ENCODE assay signal across 15 cellular contexts in the genomic region with DNA sequence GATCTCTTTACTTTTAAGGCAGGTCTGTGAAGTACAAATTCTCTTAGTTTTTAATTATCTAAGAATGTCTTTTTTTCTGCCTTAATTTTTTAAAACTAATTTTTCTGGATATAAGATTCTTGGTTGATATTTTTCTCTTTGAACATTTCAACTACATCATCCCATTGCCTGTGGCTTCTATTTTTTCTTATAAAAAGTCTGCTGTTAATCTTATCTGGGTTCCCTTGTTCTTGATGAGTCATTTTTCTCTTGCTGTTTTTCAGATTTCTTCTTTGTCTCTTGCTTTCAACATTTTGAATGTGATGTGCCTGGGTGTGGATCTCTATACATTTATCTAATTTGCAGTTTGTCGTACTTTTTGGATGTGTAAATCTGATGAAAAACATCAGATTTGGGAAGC.
DNase-seq lines count a peak whose midpoint lies in the region; ATAC-seq and TF ChIP-seq lines count a peak whose summit lies in the region.
"Had no signal": no experiment of that assay in that cellular context is flagged by ENCODE, and none has a peak within 500 bp of the region (broad histone marks: within the 10 kb centered on the region; RNA-seq: fewer than 3 reads in every experiment).

No MANE protein-coding gene starts in this region.

- no peaks in the 10 kb centered on the region for H3K9me3 ChIP-seq in HEK293 (ENCODE audit: control insufficient read depth, insufficient read depth, low read depth, low read length)
- H3K9me3 ChIP-seq: HAP-1 had no signal

- CTCF ChIA-PET in HEK293 (lab: Yijun Ruan, JAX): interaction anchor here (0.5 to 0.6 kb wide), 2 partner anchors 16 to 754 kb away, joined by 3 to 4 read pairs; no protein-coding TSS in a partner anchor
- CTCF ChIA-PET in WTC11 (lab: Charles Lee): no interaction called here

- H3K27ac ChIP-seq in HEK293 (ENCODE audit: extremely low read depth, low read depth, low read length): no peak overlapping the region
- H3K27ac ChIP-seq: 22Rv1, BLaER1, GM23248 had no signal

- H3K4me1 ChIP-seq in HEK293 (ENCODE audit: control insufficient read depth, insufficient read depth, low read length): no peaks in the 10 kb centered on the region
- H3K4me1 ChIP-seq: HAP-1 had no signal

- TF ChIP-seq CTCF in HEK293 (tag by site-specific recombination; IDR thresholded peaks at IDR 0.05) (no peak), WTC11 (IDR thresholded peaks at IDR 0.05) (no peak)

- peak; percentile 7 for DNase-seq in DMS53 (lab: John Stamatoyannopoulos, UW)
- DNase-seq in DMS53 treated with DMSO at 0.1 percent for 48 hours (lab: John Stamatoyannopoulos, UW; ENCODE audit: unreplicated experiment): no peak
- DNase-seq in NCI-H2171 treated with DMSO at 0.1 percent for 48 hours (lab: John Stamatoyannopoulos, UW): peak; percentile 6
- DNase-seq in NCI-H2171 (lab: John Stamatoyannopoulos, UW): no peak
- DNase-seq in WTC11 (ENCODE audit: low spot score): no peak
- DNase-seq in stimulated activated effector memory CD8-positive, alpha-beta T cell treated with anti-CD3 and anti-CD28 coated beads, Interleukin-12 subunit alpha, Interleukin-12 subunit beta, amount 100 ng/mL, for 72 hours (ENCODE audit: low spot score in 2 of 2): no peak
- DNase-seq: CD4-positive, alpha-beta memory T cell; GM23248 had no signal

- H3K4me3 Mint-ChIP-seq in WTC11: no peak overlapping the region
- no peak overlapping the region for H3K4me3 Mint-ChIP-seq in stimulated activated effector memory CD8-positive, alpha-beta T cell treated with anti-CD3 and anti-CD28 coated beads, Interleukin-12 subunit alpha, Interleukin-12 subunit beta, amount 100 ng/mL, for 72 hours
- H3K4me3 Mint-ChIP-seq: CD14-positive monocyte; CD4-positive, alpha-beta memory T cell had no signal

- H3K27ac Mint-ChIP-seq in WTC11: no peak overlapping the region
- no peak overlapping the region for H3K27ac Mint-ChIP-seq in stimulated activated effector memory CD8-positive, alpha-beta T cell treated with anti-CD3 and anti-CD28 coated beads, Interleukin-12 subunit alpha, Interleukin-12 subunit beta, amount 100 ng/mL, for 72 hours
- H3K27ac Mint-ChIP-seq: CD14-positive monocyte; CD4-positive, alpha-beta memory T cell; IgD-negative memory B cell had no signal

- H3K9me3 Mint-ChIP-seq in WTC11: peaks cover 46% of the 10 kb centered on the region
- H3K9me3 Mint-ChIP-seq in stimulated activated effector memory CD8-positive, alpha-beta T cell treated with anti-CD3 and anti-CD28 coated beads, Interleukin-12 subunit alpha, Interleukin-12 subunit beta, amount 100 ng/mL, for 72 hours: peaks cover 20% of the 10 kb centered on the region

- ATAC-seq in WTC11: no peak
- ATAC-seq in HG03108 (IDR thresholded peaks at IDR 0.05; ENCODE audit: unreplicated experiment): no peak
- ATAC-seq in stimulated activated effector memory CD8-positive, alpha-beta T cell treated with anti-CD3 and anti-CD28 coated beads, Interleukin-12 subunit alpha, Interleukin-12 subunit beta, amount 100 ng/mL, for 72 hours: no peak

- H3K27me3 Mint-ChIP-seq in WTC11 (ENCODE audit: low read depth): no peaks in the 10 kb centered on the region; the same call in 1 of the 2 replicates
- H3K27me3 Mint-ChIP-seq: CD4-positive, alpha-beta memory T cell; IgD-negative memory B cell had no signal

- H3K36me3 ChIP-seq in HEK293 (ENCODE audit: control insufficient read depth in 2 of 2, insufficient read depth in 1 of 2, low read length in 2 of 2): no peaks in the 10 kb centered on the region
- H3K36me3 ChIP-seq: BLaER1, HAP-1 had no signal

- H3K4me1 Mint-ChIP-seq in WTC11: no peaks in the 10 kb centered on the region
- H3K4me1 Mint-ChIP-seq in stimulated activated effector memory CD8-positive, alpha-beta T cell treated with anti-CD3 and anti-CD28 coated beads, Interleukin-12 subunit alpha, Interleukin-12 subunit beta, amount 100 ng/mL, for 72 hours: no peaks in the 10 kb centered on the region
- H3K4me1 Mint-ChIP-seq: CD14-positive monocyte; CD4-positive, alpha-beta memory T cell; IgD-negative memory B cell had no signal

- POLR2A ChIA-PET in HEK293 (lab: Yijun Ruan, JAX) (no interaction called here), WTC11 (lab: Charles Lee) (no interaction called here)

- peaks cover 32% of the 10 kb centered on the region for H3K36me3 Mint-ChIP-seq in WTC11
- no peaks in the 10 kb centered on the region for H3K36me3 Mint-ChIP-seq in stimulated activated effector memory CD8-positive, alpha-beta T cell treated with anti-CD3 and anti-CD28 coated beads, Interleukin-12 subunit alpha, Interleukin-12 subunit beta, amount 100 ng/mL, for 72 hours
- H3K36me3 Mint-ChIP-seq: CD14-positive monocyte; CD4-positive, alpha-beta memory T cell; IgD-negative memory B cell had no signal

- no peak overlapping the region for H3K4me3 ChIP-seq in HEK293 (ENCODE audit: low read depth, low read length)
- H3K4me3 ChIP-seq: BLaER1, GM23248, HAP-1 had no signal

TF ChIP-seq in HEK293, 187 proteins besides CTCF, POLR2A, EP300 and RAD21:
- TF ChIP-seq SALL2 (tag by site-specific recombination; IDR thresholded peaks at IDR 0.05; ENCODE audit: borderline replicate concordance) (no peak), SETDB1 (IDR thresholded peaks at IDR 0.05; ENCODE audit: insufficient read length, low read length) (peak; percentile 71), TRIM28 (IDR thresholded peaks at IDR 0.05; ENCODE audit: borderline replicate concordance, low read length) (0 out of 2 replicates have a peak, but pooled peaks have one; percentile 53)
- TF ChIP-seq, protein P1, sequence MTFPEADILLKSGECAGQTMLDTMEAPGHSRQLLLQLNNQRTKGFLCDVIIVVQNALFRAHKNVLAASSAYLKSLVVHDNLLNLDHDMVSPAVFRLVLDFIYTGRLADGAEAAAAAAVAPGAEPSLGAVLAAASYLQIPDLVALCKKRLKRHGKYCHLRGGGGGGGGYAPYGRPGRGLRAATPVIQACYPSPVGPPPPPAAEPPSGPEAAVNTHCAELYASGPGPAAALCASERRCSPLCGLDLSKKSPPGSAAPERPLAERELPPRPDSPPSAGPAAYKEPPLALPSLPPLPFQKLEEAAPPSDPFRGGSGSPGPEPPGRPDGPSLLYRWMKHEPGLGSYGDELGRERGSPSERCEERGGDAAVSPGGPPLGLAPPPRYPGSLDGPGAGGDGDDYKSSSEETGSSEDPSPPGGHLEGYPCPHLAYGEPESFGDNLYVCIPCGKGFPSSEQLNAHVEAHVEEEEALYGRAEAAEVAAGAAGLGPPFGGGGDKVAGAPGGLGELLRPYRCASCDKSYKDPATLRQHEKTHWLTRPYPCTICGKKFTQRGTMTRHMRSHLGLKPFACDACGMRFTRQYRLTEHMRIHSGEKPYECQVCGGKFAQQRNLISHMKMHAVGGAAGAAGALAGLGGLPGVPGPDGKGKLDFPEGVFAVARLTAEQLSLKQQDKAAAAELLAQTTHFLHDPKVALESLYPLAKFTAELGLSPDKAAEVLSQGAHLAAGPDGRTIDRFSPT (tag by site-specific recombination; IDR thresholded peaks at IDR 0.05): no peak

TF ChIP-seq in WTC11, 78 proteins besides CTCF, POLR2A, EP300 and RAD21:
- no peak for TF ChIP-seq ELF4 (CRISPR knock-in tag; IDR thresholded peaks at IDR 0.05; ENCODE audit: low read depth)
- TF ChIP-seq, protein P2, sequence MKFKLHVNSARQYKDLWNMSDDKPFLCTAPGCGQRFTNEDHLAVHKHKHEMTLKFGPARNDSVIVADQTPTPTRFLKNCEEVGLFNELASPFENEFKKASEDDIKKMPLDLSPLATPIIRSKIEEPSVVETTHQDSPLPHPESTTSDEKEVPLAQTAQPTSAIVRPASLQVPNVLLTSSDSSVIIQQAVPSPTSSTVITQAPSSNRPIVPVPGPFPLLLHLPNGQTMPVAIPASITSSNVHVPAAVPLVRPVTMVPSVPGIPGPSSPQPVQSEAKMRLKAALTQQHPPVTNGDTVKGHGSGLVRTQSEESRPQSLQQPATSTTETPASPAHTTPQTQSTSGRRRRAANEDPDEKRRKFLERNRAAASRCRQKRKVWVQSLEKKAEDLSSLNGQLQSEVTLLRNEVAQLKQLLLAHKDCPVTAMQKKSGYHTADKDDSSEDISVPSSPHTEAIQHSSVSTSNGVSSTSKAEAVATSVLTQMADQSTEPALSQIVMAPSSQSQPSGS (CRISPR knock-in tag; IDR thresholded peaks at IDR 0.05; ENCODE audit: borderline replicate concordance, low read depth): no peak
- peak; percentile 81 for TF ChIP-seq ZNF317 (CRISPR knock-in tag; IDR thresholded peaks at IDR 0.05; ENCODE audit: borderline replicate concordance, low read depth)
- TF ChIP-seq, protein P3, sequence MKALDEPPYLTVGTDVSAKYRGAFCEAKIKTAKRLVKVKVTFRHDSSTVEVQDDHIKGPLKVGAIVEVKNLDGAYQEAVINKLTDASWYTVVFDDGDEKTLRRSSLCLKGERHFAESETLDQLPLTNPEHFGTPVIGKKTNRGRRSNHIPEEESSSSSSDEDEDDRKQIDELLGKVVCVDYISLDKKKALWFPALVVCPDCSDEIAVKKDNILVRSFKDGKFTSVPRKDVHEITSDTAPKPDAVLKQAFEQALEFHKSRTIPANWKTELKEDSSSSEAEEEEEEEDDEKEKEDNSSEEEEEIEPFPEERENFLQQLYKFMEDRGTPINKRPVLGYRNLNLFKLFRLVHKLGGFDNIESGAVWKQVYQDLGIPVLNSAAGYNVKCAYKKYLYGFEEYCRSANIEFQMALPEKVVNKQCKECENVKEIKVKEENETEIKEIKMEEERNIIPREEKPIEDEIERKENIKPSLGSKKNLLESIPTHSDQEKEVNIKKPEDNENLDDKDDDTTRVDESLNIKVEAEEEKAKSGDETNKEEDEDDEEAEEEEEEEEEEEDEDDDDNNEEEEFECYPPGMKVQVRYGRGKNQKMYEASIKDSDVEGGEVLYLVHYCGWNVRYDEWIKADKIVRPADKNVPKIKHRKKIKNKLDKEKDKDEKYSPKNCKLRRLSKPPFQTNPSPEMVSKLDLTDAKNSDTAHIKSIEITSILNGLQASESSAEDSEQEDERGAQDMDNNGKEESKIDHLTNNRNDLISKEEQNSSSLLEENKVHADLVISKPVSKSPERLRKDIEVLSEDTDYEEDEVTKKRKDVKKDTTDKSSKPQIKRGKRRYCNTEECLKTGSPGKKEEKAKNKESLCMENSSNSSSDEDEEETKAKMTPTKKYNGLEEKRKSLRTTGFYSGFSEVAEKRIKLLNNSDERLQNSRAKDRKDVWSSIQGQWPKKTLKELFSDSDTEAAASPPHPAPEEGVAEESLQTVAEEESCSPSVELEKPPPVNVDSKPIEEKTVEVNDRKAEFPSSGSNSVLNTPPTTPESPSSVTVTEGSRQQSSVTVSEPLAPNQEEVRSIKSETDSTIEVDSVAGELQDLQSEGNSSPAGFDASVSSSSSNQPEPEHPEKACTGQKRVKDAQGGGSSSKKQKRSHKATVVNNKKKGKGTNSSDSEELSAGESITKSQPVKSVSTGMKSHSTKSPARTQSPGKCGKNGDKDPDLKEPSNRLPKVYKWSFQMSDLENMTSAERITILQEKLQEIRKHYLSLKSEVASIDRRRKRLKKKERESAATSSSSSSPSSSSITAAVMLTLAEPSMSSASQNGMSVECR (CRISPR knock-in tag; IDR thresholded peaks at IDR 0.05; ENCODE audit: borderline replicate concordance): no peak

Comparison
In these comparisons a context has a peak if more than half of its experiments do, and no peak if none do; other contexts are left out.
1. DNase-seq: peak in DMS53 (single experiment) and NCI-H2171 treated with DMSO at 0.1 percent for 48 hours (single experiment); none in DMS53 treated with DMSO at 0.1 percent for 48 hours (single experiment), NCI-H2171 (single experiment), WTC11 (single experiment) and stimulated activated effector memory CD8-positive, alpha-beta T cell treated with anti-CD3 and anti-CD28 coated beads, Interleukin-12 subunit alpha, Interleukin-12 subunit beta, amount 100 ng/mL, for 72 hours (0 of 2).